In genomic region chr19:2337329-2337707, GRCh38 we compare ENCODE assay signal across 10 cellular contexts. TPM values are rescaled to one million over a fixed set of nuclear protein-coding genes. Genes with fewer than 3 reads are reported as not detected.
A peak's percentile ranks its signal among the peaks of the same experiment; 100 is the strongest.
DNase-seq lines count a peak whose midpoint lies in the region; ATAC-seq and TF ChIP-seq lines count a peak whose summit lies in the region.
"Had no signal": no experiment of that assay in that cellular context is flagged by ENCODE, and none has a peak within 500 bp of the region (broad histone marks: within the 10 kb centered on the region; RNA-seq: fewer than 3 reads in every experiment).

No MANE protein-coding gene starts in this region.

- H3K9me2 ChIP-seq in hepatocyte (replicated peaks; ENCODE audit: insufficient read depth): no peaks in the 10 kb centered on the region

- H3K4me2 ChIP-seq in hepatocyte: no peak overlapping the region
- H3K4me2 ChIP-seq in smooth muscle cell: no peak overlapping the region

- WGBS in hepatocyte (ENCODE audit: low lambda C conversion rate, missing lambda C conversion rate): 44% methylated on average over 17 of the region's 19 CpGs
- 55% methylated on average over 18 of the region's 19 CpGs for WGBS in smooth muscle cell (ENCODE audit: low lambda C conversion rate)

- no peak for ATAC-seq in HG03095 (IDR thresholded peaks at IDR 0.05; ENCODE audit: unreplicated experiment)
- no peak for ATAC-seq in GM19035 (IDR thresholded peaks at IDR 0.05; ENCODE audit: unreplicated experiment)

- H3F3A ChIP-seq in smooth muscle cell (ENCODE audit: low read depth): no peaks in the 10 kb centered on the region

- H3K9ac ChIP-seq in smooth muscle cell (ENCODE audit: low read depth): no peak overlapping the region

- H3K9me3 ChIP-seq in hepatocyte (ENCODE audit: low read depth) (no peaks in the 10 kb centered on the region), smooth muscle cell (replicated peaks; ENCODE audit: low read depth) (no peaks in the 10 kb centered on the region)

- peaks cover 18% of the 10 kb centered on the region for H3K4me1 ChIP-seq in hepatocyte (ENCODE audit: insufficient read depth)
- H3K4me1 ChIP-seq in smooth muscle cell (ENCODE audit: low read depth): no peaks in the 10 kb centered on the region

- no peaks in the 10 kb centered on the region for H3K27me3 ChIP-seq in hepatocyte
- no peaks in the 10 kb centered on the region for H3K27me3 ChIP-seq in smooth muscle cell (ENCODE audit: low read depth)

- H3K27ac ChIP-seq in hepatocyte: peak overlapping the region; percentile 74
- no peak overlapping the region for H3K27ac ChIP-seq in smooth muscle cell (ENCODE audit: low read depth)
- H3K27ac ChIP-seq: skin epidermis had no signal

- DNase-seq in HT-29 (ENCODE audit: low spot score) (peak; percentile 34), astrocyte of the hippocampus (ENCODE audit: low read depth, low spot score) (peak; percentile 89), hepatocyte (ENCODE audit: low spot score) (peak; percentile 80), smooth muscle cell (lab: John Stamatoyannopoulos, UW; ENCODE audit: unreplicated experiment) (no peak)
- DNase-seq in activated CD8-positive, alpha-beta memory T cell treated with anti-CD3 and anti-CD28 coated beads, Interleukin-2, amount 50 U/mL, for 48 hours: no peak
- DNase-seq: MM.1S had no signal

- TF ChIP-seq CTCF in hepatocyte (IDR thresholded peaks at IDR 0.05; ENCODE audit: poor library complexity) (peak; percentile 16), smooth muscle cell (IDR thresholded peaks at IDR 0.05; ENCODE audit: borderline replicate concordance, insufficient read depth, poor library complexity, severe bottlenecking) (peak; percentile 16)

- H3K36me3 ChIP-seq in hepatocyte (replicated peaks; ENCODE audit: insufficient read depth, low read depth) (no peaks in the 10 kb centered on the region), smooth muscle cell (ENCODE audit: low read depth) (no peaks in the 10 kb centered on the region)

- H3K79me2 ChIP-seq in hepatocyte (peaks cover 49% of the 10 kb centered on the region), smooth muscle cell (ENCODE audit: low read depth) (peaks cover 31% of the 10 kb centered on the region)

- no peak overlapping the region for H2AFZ ChIP-seq in hepatocyte
- no peak overlapping the region for H2AFZ ChIP-seq in smooth muscle cell (ENCODE audit: low read depth)

- no peak overlapping the region for H3K4me3 ChIP-seq in hepatocyte
- H3K4me3 ChIP-seq in smooth muscle cell: no peak overlapping the region
- H3K4me3 ChIP-seq: skin epidermis had no signal

- H4K20me1 ChIP-seq in hepatocyte (ENCODE audit: insufficient read depth, poor library complexity, severe bottlenecking) (no peaks in the 10 kb centered on the region), smooth muscle cell (ENCODE audit: low read depth) (peaks cover 64% of the 10 kb centered on the region)

RNA-seq across cellular contexts. Expression of gene SPPL2B, which starts 8.8 kb away (rescaled TPM):
- total RNA-seq in HT-29 (2014; rRNA removed; shearing (Covaris generic)): 85.0 and 121 TPM in 2 replicates
- total RNA-seq in hepatocyte: 27.4 and 40.9 TPM in 2 replicates
- 87.7 and 135 TPM in 2 replicates for polyA plus RNA-seq in hepatocyte
- total RNA-seq in smooth muscle cell: 21.1 and 54.7 TPM in 2 replicates
- 53.6 and 63.5 TPM in 2 replicates for polyA plus RNA-seq in smooth muscle cell

RNA-seq across cellular contexts. Expression of gene LSM7, which starts 8.9 kb away (rescaled TPM):
- 276 and 306 TPM in 2 replicates for total RNA-seq in HT-29 (2014; rRNA removed; shearing (Covaris generic))
- total RNA-seq in hepatocyte: 162 and 190 TPM in 2 replicates
- polyA plus RNA-seq in hepatocyte: 150 and 151 TPM in 2 replicates
- 164 and 186 TPM in 2 replicates for total RNA-seq in smooth muscle cell
- polyA plus RNA-seq in smooth muscle cell: 158 and 161 TPM in 2 replicates

RNA-seq across cellular contexts. Expression of gene TMPRSS9, which starts 22.7 kb away (rescaled TPM):
- total RNA-seq in HT-29 (2014; rRNA removed; shearing (Covaris generic)): 0.31 TPM in 1 of 2 replicates, not detected in the other
- total RNA-seq in hepatocyte (0.23 TPM in 1 of 2 replicates, not detected in the other), smooth muscle cell (not detected in 2 replicates)
- polyA plus RNA-seq in hepatocyte (not detected in 2 replicates), smooth muscle cell (0.05 and 0.63 TPM in 2 replicates)
- total RNA-seq: subcutaneous adipose tissue had no signal

RNA-seq across cellular contexts. Expression of gene LINGO3, which starts 29.4 kb away (rescaled TPM):
- total RNA-seq in HT-29 (2014; rRNA removed; shearing (Covaris generic)): 0.20 TPM in 1 of 2 replicates, not detected in the other
- total RNA-seq in hepatocyte (not detected in 2 replicates), smooth muscle cell (not detected in 2 replicates)
- polyA plus RNA-seq in hepatocyte (not detected in 2 replicates), smooth muscle cell (0.31 and 1.2 TPM in 2 replicates)
- total RNA-seq: subcutaneous adipose tissue had no signal

RNA-seq across cellular contexts. Expression of gene PEAK3, which starts 55.3 kb away (rescaled TPM):
- not detected in 2 replicates for total RNA-seq in HT-29 (2014; rRNA removed; shearing (Covaris generic))
- total RNA-seq in hepatocyte (not detected in 2 replicates), smooth muscle cell (not detected in 2 replicates)
- polyA plus RNA-seq in hepatocyte (0.15 and 0.57 TPM in 2 replicates), smooth muscle cell (0.37 and 0.71 TPM in 2 replicates)

Comparison
In these comparisons a context has a peak if more than half of its experiments do, and no peak if none do; other contexts are left out.
1. DNase-seq: peak in HT-29 (single experiment), astrocyte of the hippocampus (single experiment) and hepatocyte (single experiment); none in smooth muscle cell (single experiment) and activated CD8-positive, alpha-beta memory T cell treated with anti-CD3 and anti-CD28 coated beads, Interleukin-2, amount 50 U/mL, for 48 hours (single experiment).